Comparison of ENCODE assay signal across 24 cellular contexts in genomic region chr4:60195256-60195655, GRCh38.
DNase-seq lines count a peak whose midpoint lies in the region; ATAC-seq and TF ChIP-seq lines count a peak whose summit lies in the region.
"Had no signal": no experiment of that assay in that cellular context is flagged by ENCODE, and none has a peak within 500 bp of the region (broad histone marks: within the 10 kb centered on the region; RNA-seq: fewer than 3 reads in every experiment).

No MANE protein-coding gene starts in this region.

- no peaks in the 10 kb centered on the region for H3K36me3 ChIP-seq in SK-N-SH (replicated peaks in 1 of 2; ENCODE audit: control insufficient read depth in 1 of 2, insufficient read depth in 2 of 2, low read length in 1 of 2)
- no peaks in the 10 kb centered on the region for H3K36me3 ChIP-seq in neural progenitor cell
- no peaks in the 10 kb centered on the region for H3K36me3 ChIP-seq in gastrocnemius medialis
- H3K36me3 ChIP-seq: BE2C; BLaER1 treated with 17β-estradiol and CSF1 and Interleukin-3, amounts not matched to agents 10 nM and 100 nM had no signal

- POLR2A ChIA-PET in SK-N-SH (lab: Yijun Ruan, JAX): no interaction called here

- no peak overlapping the region for H3K4me2 ChIP-seq in SK-N-SH
- no peak overlapping the region for H3K4me2 ChIP-seq in neural progenitor cell
- H3K4me2 ChIP-seq: A549; BLaER1 treated with 17β-estradiol and CSF1 and Interleukin-3, amounts not matched to agents 10 nM and 100 nM; GM23338 had no signal

- in situ Hi-C loops in gastrocnemius medialis (cut with MboI; ENCODE audit: low sequenced_read_pairs in 4 of 4): no loop called here

- no peaks in the 10 kb centered on the region for H3K9me2 ChIP-seq in SK-N-SH

- TF ChIP-seq POLR2A in gastrocnemius medialis (IDR thresholded peaks at IDR 0.05): no peak

- H3K27me3 ChIP-seq in SK-N-SH (ENCODE audit: insufficient read depth) (no peaks in the 10 kb centered on the region), neural progenitor cell (no peaks in the 10 kb centered on the region), gastrocnemius medialis (no peaks in the 10 kb centered on the region)
- H3K27me3 ChIP-seq: BE2C; BLaER1 treated with 17β-estradiol and CSF1 and Interleukin-3, amounts not matched to agents 10 nM and 100 nM had no signal

- H3F3A ChIP-seq in SK-N-SH (replicated peaks; ENCODE audit: insufficient read depth): no peaks in the 10 kb centered on the region
- H3F3A ChIP-seq in neural progenitor cell (ENCODE audit: low read depth): no peaks in the 10 kb centered on the region

- intact Hi-C loops in gastrocnemius medialis (cut with DNase I; ENCODE audit: low total_unique reads): no loop called here

- 3% methylated on average over 2 of the region's 2 CpGs for WGBS in SK-N-SH (ENCODE audit: low lambda C conversion rate)

- H3K79me2 ChIP-seq in SK-N-SH (ENCODE audit: insufficient read depth): no peaks in the 10 kb centered on the region
- no peaks in the 10 kb centered on the region for H3K79me2 ChIP-seq in neural progenitor cell (ENCODE audit: low read depth)

- no peak overlapping the region for H3K4me3 ChIP-seq in SK-N-SH (ENCODE audit: low read depth in 2 of 2, low read length in 1 of 2)
- no peak overlapping the region for H3K4me3 ChIP-seq in neural progenitor cell
- H3K4me3 ChIP-seq in gastrocnemius medialis: no peak overlapping the region
- H3K4me3 ChIP-seq: A549; BLaER1 treated with 17β-estradiol and CSF1 and Interleukin-3, amounts not matched to agents 10 nM and 100 nM; GM23338 had no signal

- no peaks in the 10 kb centered on the region for H4K20me1 ChIP-seq in SK-N-SH (ENCODE audit: insufficient read depth)
- no peaks in the 10 kb centered on the region for H4K20me1 ChIP-seq in neural progenitor cell (ENCODE audit: low read depth)
- H4K20me1 ChIP-seq: BLaER1 treated with 17β-estradiol and CSF1 and Interleukin-3, amounts not matched to agents 10 nM and 100 nM had no signal

- no peaks in the 10 kb centered on the region for H3K9me3 ChIP-seq in SK-N-SH
- H3K9me3 ChIP-seq in neural progenitor cell (ENCODE audit: low read depth): no peaks in the 10 kb centered on the region
- H3K9me3 ChIP-seq in gastrocnemius medialis: no peaks in the 10 kb centered on the region
- H3K9me3 ChIP-seq: A549, BE2C had no signal

- H3K9ac ChIP-seq in SK-N-SH (no peak overlapping the region), neural progenitor cell (no peak overlapping the region)
- H3K9ac ChIP-seq: BLaER1 treated with 17β-estradiol and CSF1 and Interleukin-3, amounts not matched to agents 10 nM and 100 nM had no signal

- no peaks in the 10 kb centered on the region for H3K27me3 Mint-ChIP-seq in neural progenitor cell (ENCODE audit: insufficient read depth, low read depth)
- H3K27me3 Mint-ChIP-seq: CD4-positive, alpha-beta T cell; CD8-positive, alpha-beta memory T cell had no signal

- TF ChIP-seq CTCF in SK-N-SH (IDR thresholded peaks at IDR 0.05) (no peak), neural progenitor cell (IDR thresholded peaks at IDR 0.05) (no peak), gastrocnemius medialis (IDR thresholded peaks at IDR 0.05 in 4 of 5, conservative IDR thresholded peaks at IDR 0.05 in 1 of 5) (no peak)

- no peak for TF ChIP-seq RAD21 in SK-N-SH (IDR thresholded peaks at IDR 0.05; ENCODE audit: low read length)

- H3K9me3 Mint-ChIP-seq in neural progenitor cell: peaks cover 13% of the 10 kb centered on the region
- H3K9me3 Mint-ChIP-seq: CD4-positive, alpha-beta T cell had no signal

- TF ChIP-seq EP300 in SK-N-SH (IDR thresholded peaks at IDR 0.05; ENCODE audit: borderline replicate concordance in 1 of 2, low read depth in 1 of 2, low read length in 1 of 2): no peak

- no peaks in the 10 kb centered on the region for H3K4me1 ChIP-seq in SK-N-SH (ENCODE audit: control insufficient read depth in 1 of 2, insufficient read depth in 2 of 2, low read depth in 1 of 2, low read length in 1 of 2)
- no peaks in the 10 kb centered on the region for H3K4me1 ChIP-seq in neural progenitor cell
- H3K4me1 ChIP-seq in gastrocnemius medialis: no peaks in the 10 kb centered on the region
- H3K4me1 ChIP-seq: A549; BE2C; BLaER1 treated with 17β-estradiol and CSF1 and Interleukin-3, amounts not matched to agents 10 nM and 100 nM had no signal

- H3K27ac ChIP-seq in SK-N-SH (ENCODE audit: low read depth in 2 of 2, low read length in 1 of 2): no peak overlapping the region
- H3K27ac ChIP-seq in neural progenitor cell: no peak overlapping the region
- no peak overlapping the region for H3K27ac ChIP-seq in gastrocnemius medialis
- H3K27ac ChIP-seq: A549; BLaER1 treated with 17β-estradiol and CSF1 and Interleukin-3, amounts not matched to agents 10 nM and 100 nM had no signal

- no peaks in the 10 kb centered on the region for H3K4me1 Mint-ChIP-seq in neural progenitor cell
- H3K4me1 Mint-ChIP-seq: CD14-positive monocyte; CD8-positive, alpha-beta memory T cell; GM23338; H9 had no signal

- CTCF ChIA-PET in SK-N-SH (lab: Yijun Ruan, JAX): interaction anchor here (0.6 to 1.0 kb wide), 3 partner anchors 11 to 1815 kb away, joined by 3 to 4 read pairs (median 3); no protein-coding TSS in a partner anchor

- no peak overlapping the region for H2AFZ ChIP-seq in SK-N-SH (ENCODE audit: low read depth)
- peak overlapping the region; percentile 15 for H2AFZ ChIP-seq in neural progenitor cell (replicated peaks)
- H2AFZ ChIP-seq: GM23338 had no signal

- ATAC-seq in SK-N-SH treated with all-trans-retinoic acid at 6 μM for 48 hours (no peak), gastrocnemius medialis (no peak)
- ATAC-seq in stimulated activated naive CD8-positive, alpha-beta T cell treated with anti-CD3 and anti-CD28 coated beads, Interleukin-15, Interleukin-2, amounts not matched to agents 100 U/mL and 50 U/mL, for 24 hours: no peak
- ATAC-seq: A549, GM23338, HCT116 had no signal

- DNase-seq in SK-N-SH (no peak), amniotic epithelial cell (ENCODE audit: low read depth) (peak; percentile 7), neural progenitor cell (ENCODE audit: low spot score) (no peak), gastrocnemius medialis (no peak), Kasumi-1 (lab: John Stamatoyannopoulos, UW) (no peak)
- DNase-seq in stimulated activated naive CD8-positive, alpha-beta T cell treated with anti-CD3 and anti-CD28 coated beads, Interleukin-15, Interleukin-2, amounts not matched to agents 100 U/mL and 50 U/mL, for 24 hours: no peak
- DNase-seq: 8988T; ACHN; AML-193; BE2C; Calu3; CD4-positive, alpha-beta T cell; CD8-positive, alpha-beta memory T cell; COR-L47; DMS53; DMS79 treated with DMSO at 0.1 percent for 48 hours; GF-D8; H9 had no signal

- no peak overlapping the region for H3K4me3 Mint-ChIP-seq in neural progenitor cell
- H3K4me3 Mint-ChIP-seq: CD14-positive monocyte; CD4-positive, alpha-beta T cell; CD8-positive, alpha-beta memory T cell; GM23338; H9 had no signal

- no peaks in the 10 kb centered on the region for H3K36me3 Mint-ChIP-seq in neural progenitor cell
- H3K36me3 Mint-ChIP-seq: CD14-positive monocyte; CD8-positive, alpha-beta memory T cell had no signal

- no peak overlapping the region for H3K27ac Mint-ChIP-seq in neural progenitor cell
- H3K27ac Mint-ChIP-seq: CD4-positive, alpha-beta T cell; CD8-positive, alpha-beta memory T cell; GM23338; H9 had no signal

TF ChIP-seq in SK-N-SH treated with all-trans-retinoic acid at 6 μM for 48 hours, 23 proteins besides CTCF, POLR2A, EP300 and RAD21:
- TF ChIP-seq ZFP3 (CRISPR knock-in tag; IDR thresholded peaks at IDR 0.05) (no peak), ISL1 (CRISPR knock-in tag; IDR thresholded peaks at IDR 0.05) (peak; percentile 52)

TF ChIP-seq in SK-N-SH, 30 proteins besides CTCF, POLR2A, EP300 and RAD21 (continues in another document):
- no peak for TF ChIP-seq TEAD4 (IDR thresholded peaks at IDR 0.05; ENCODE audit: borderline replicate concordance, insufficient read depth)
- no peak for TF ChIP-seq NFIC (IDR thresholded peaks at IDR 0.05; ENCODE audit: borderline replicate concordance)
- TF ChIP-seq SMC3 (IDR thresholded peaks at IDR 0.05; ENCODE audit: low read depth, low read length): no peak
- TF ChIP-seq RFX5 (IDR thresholded peaks at IDR 0.05; ENCODE audit: low read length): no peak
- no peak; the same call in 1 of the 2 replicates for TF ChIP-seq GATA2 (CRISPR knock-in tag; IDR thresholded peaks at IDR 0.05)
- TF ChIP-seq RCOR1 (IDR thresholded peaks at IDR 0.05; ENCODE audit: low read length): no peak
- no peak for TF ChIP-seq USF1 (IDR thresholded peaks at IDR 0.05; ENCODE audit: borderline replicate concordance, low read depth)
- TF ChIP-seq TAF1 (IDR thresholded peaks at IDR 0.05; ENCODE audit: borderline replicate concordance, low read depth, low read length): no peak
- no peak for TF ChIP-seq ZBTB33 (IDR thresholded peaks at IDR 0.05; ENCODE audit: borderline replicate concordance, low read depth)
- TF ChIP-seq MEF2A (IDR thresholded peaks at IDR 0.05; ENCODE audit: borderline replicate concordance, low read depth): no peak
- TF ChIP-seq RXRA (IDR thresholded peaks at IDR 0.05; ENCODE audit: borderline replicate concordance, low read depth): no peak
